ENCODE assay signal across 1 cellular context in the genomic region with DNA sequence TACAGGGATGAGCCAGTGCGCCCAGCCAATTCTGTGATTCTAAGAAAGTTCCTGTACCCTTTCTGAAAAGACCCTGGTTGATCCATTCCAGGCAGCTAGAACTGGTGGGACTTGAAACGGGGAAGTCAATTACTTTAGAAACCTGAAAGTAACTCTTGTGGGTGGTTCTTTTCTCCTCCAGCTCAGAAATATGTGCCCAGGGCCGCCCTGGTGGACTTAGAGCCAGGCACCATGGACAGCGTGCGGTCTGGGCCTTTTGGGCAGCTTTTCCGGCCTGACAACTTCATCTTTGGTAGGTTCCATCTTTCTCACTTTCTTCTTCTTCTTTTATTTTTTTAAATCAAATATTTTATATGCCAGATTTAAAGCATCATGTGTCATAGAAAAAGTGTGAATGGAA.
TF ChIP-seq lines count a peak whose summit lies in the region.

No MANE protein-coding gene starts in this region.

TF ChIP-seq in HEK293, 187 proteins besides CTCF, POLR2A, EP300 and RAD21 (continued from another document):
- TF ChIP-seq, protein P1, sequence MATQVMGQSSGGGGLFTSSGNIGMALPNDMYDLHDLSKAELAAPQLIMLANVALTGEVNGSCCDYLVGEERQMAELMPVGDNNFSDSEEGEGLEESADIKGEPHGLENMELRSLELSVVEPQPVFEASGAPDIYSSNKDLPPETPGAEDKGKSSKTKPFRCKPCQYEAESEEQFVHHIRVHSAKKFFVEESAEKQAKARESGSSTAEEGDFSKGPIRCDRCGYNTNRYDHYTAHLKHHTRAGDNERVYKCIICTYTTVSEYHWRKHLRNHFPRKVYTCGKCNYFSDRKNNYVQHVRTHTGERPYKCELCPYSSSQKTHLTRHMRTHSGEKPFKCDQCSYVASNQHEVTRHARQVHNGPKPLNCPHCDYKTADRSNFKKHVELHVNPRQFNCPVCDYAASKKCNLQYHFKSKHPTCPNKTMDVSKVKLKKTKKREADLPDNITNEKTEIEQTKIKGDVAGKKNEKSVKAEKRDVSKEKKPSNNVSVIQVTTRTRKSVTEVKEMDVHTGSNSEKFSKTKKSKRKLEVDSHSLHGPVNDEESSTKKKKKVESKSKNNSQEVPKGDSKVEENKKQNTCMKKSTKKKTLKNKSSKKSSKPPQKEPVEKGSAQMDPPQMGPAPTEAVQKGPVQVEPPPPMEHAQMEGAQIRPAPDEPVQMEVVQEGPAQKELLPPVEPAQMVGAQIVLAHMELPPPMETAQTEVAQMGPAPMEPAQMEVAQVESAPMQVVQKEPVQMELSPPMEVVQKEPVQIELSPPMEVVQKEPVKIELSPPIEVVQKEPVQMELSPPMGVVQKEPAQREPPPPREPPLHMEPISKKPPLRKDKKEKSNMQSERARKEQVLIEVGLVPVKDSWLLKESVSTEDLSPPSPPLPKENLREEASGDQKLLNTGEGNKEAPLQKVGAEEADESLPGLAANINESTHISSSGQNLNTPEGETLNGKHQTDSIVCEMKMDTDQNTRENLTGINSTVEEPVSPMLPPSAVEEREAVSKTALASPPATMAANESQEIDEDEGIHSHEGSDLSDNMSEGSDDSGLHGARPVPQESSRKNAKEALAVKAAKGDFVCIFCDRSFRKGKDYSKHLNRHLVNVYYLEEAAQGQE (tag by site-specific recombination; IDR thresholded peaks at IDR 0.05): peak; percentile 78; the same call in 1 of the 2 replicates
